Comparison of ENCODE assay signal across 1 cellular context in genomic region chr10:72243822-72244437, GRCh38.
TF ChIP-seq lines count a peak whose summit lies in the region.

No MANE protein-coding gene starts in this region.

TF ChIP-seq in K562, 482 proteins besides CTCF, POLR2A, EP300 and RAD21 (continued from another document and continues in another):
- TF ChIP-seq STAT6 (CRISPR knock-in tag; IDR thresholded peaks at IDR 0.05) (no peak), ZNF41 (CRISPR knock-in tag; conservative IDR thresholded peaks at IDR 0.05) (no peak), XRCC4 (IDR thresholded peaks at IDR 0.05; ENCODE audit: extremely low read depth, insufficient read depth, insufficient read length) (no peak), TCF7L2 (IDR thresholded peaks at IDR 0.05; ENCODE audit: low read depth, low read length) (no peak), C11orf30 (IDR thresholded peaks at IDR 0.05; ENCODE audit: low read depth) (0 out of 2 replicates have a peak, but pooled peaks have one; percentile 3), DPF2 (IDR thresholded peaks at IDR 0.05) (no peak; the same call in 1 of the 2 replicates), ZFP1 (CRISPR knock-in tag; IDR thresholded peaks at IDR 0.05) (no peak), ZFPM2 (CRISPR knock-in tag; IDR thresholded peaks at IDR 0.05) (no peak), ZKSCAN1 (IDR thresholded peaks at IDR 0.05; ENCODE audit: low read depth, low read length) (no peak), CREB1 (IDR thresholded peaks at IDR 0.05) (no peak), CREB1 (CRISPR knock-in tag; IDR thresholded peaks at IDR 0.05) (no peak), NFIX (CRISPR knock-in tag; IDR thresholded peaks at IDR 0.05; ENCODE audit: low read depth) (0 out of 2 replicates have a peak, but pooled peaks have one; percentile 35), ESRRA (IDR thresholded peaks at IDR 0.05; ENCODE audit: borderline replicate concordance, low read depth) (no peak), MECOM (CRISPR knock-in tag; IDR thresholded peaks at IDR 0.05) (no peak), MTA1 (IDR thresholded peaks at IDR 0.05; ENCODE audit: borderline replicate concordance) (no peak), XRCC3 (IDR thresholded peaks at IDR 0.05) (no peak), TEAD2 (tag; IDR thresholded peaks at IDR 0.05) (no peak), ZEB2 (IDR thresholded peaks at IDR 0.05) (0 out of 2 replicates have a peak, but pooled peaks have one; percentile 10), PURB (CRISPR knock-in tag; IDR thresholded peaks at IDR 0.05; ENCODE audit: low read depth) (no peak), TFAM (CRISPR knock-in tag; conservative IDR thresholded peaks at IDR 0.05) (no peak), ZNF165 (CRISPR knock-in tag; IDR thresholded peaks at IDR 0.05; ENCODE audit: borderline replicate concordance) (no peak), RFX1 (IDR thresholded peaks at IDR 0.05) (no peak), ZNF764 (CRISPR knock-in tag; IDR thresholded peaks at IDR 0.05; ENCODE audit: low read depth) (no peak), HDAC2 (IDR thresholded peaks at IDR 0.05) (peak; percentile 76), ASH1L (IDR thresholded peaks at IDR 0.05; ENCODE audit: borderline replicate concordance, low read depth, partially characterized antibody) (no peak), ZNF347 (CRISPR knock-in tag; IDR thresholded peaks at IDR 0.05; ENCODE audit: low read depth) (no peak), ZNF140 (CRISPR knock-in tag; IDR thresholded peaks at IDR 0.05) (no peak), PPARD (CRISPR knock-in tag; IDR thresholded peaks at IDR 0.05) (no peak), HES1 (IDR thresholded peaks at IDR 0.05; ENCODE audit: low read depth) (peak; percentile 60; the same call in 1 of the 2 replicates), ATF7 (IDR thresholded peaks at IDR 0.05) (peak; percentile 25; the same call in 1 of the 2 replicates), E2F8 (IDR thresholded peaks at IDR 0.05; ENCODE audit: low read depth, partially characterized antibody) (no peak), ZNF354B (CRISPR knock-in tag; IDR thresholded peaks at IDR 0.05) (no peak), HDAC8 (tag; IDR thresholded peaks at IDR 0.05) (no peak), SMAD4 (CRISPR knock-in tag; conservative IDR thresholded peaks at IDR 0.05) (peak; percentile 31; the same call in 1 of the 2 replicates), PHF20 (IDR thresholded peaks at IDR 0.05; ENCODE audit: partially characterized antibody) (no peak), NCOR1 (IDR thresholded peaks at IDR 0.05) (peak; percentile 43; the same call in 1 of the 2 replicates), TCF15 (CRISPR knock-in tag; IDR thresholded peaks at IDR 0.05) (no peak), ZNF398 (CRISPR knock-in tag; IDR thresholded peaks at IDR 0.05) (no peak), ZNF23 (CRISPR knock-in tag; IDR thresholded peaks at IDR 0.05) (no peak), POLR2B (IDR thresholded peaks at IDR 0.05; ENCODE audit: low read depth, partially characterized antibody) (no peak), TEAD4 (IDR thresholded peaks at IDR 0.05; ENCODE audit: low read length) (peak; percentile 30; the same call in 1 of the 2 replicates), TEAD4 (CRISPR knock-in tag; IDR thresholded peaks at IDR 0.05; ENCODE audit: borderline replicate concordance) (no peak), ZNF592 (IDR thresholded peaks at IDR 0.05) (no peak), ETV1 (tag; conservative IDR thresholded peaks at IDR 0.05; ENCODE audit: low read depth) (no peak), FOXM1 (IDR thresholded peaks at IDR 0.05; ENCODE audit: low read depth) (no peak), FOXM1 (CRISPR knock-in tag; IDR thresholded peaks at IDR 0.05; ENCODE audit: low read depth) (no peak), CHCHD3 (CRISPR knock-in tag; IDR thresholded peaks at IDR 0.05) (no peak), DLX4 (CRISPR knock-in tag; IDR thresholded peaks at IDR 0.05) (no peak), ARID3A (IDR thresholded peaks at IDR 0.05; ENCODE audit: borderline replicate concordance, low read depth, low read length) (no peak), NFXL1 (CRISPR knock-in tag; IDR thresholded peaks at IDR 0.05) (no peak), FOXK2 (conservative IDR thresholded peaks at IDR 0.05 in 1 of 2, IDR thresholded peaks at IDR 0.05 in 1 of 2; ENCODE audit: low read depth in 2 of 2) (peak; percentile 31 to 48; a peak in 2 of 4 replicates), YBX1 (IDR thresholded peaks at IDR 0.05) (no peak), MXI1 (IDR thresholded peaks at IDR 0.05; ENCODE audit: low read depth, low read length) (no peak), ZSCAN32 (CRISPR knock-in tag; IDR thresholded peaks at IDR 0.05) (no peak), PRDM10 (IDR thresholded peaks at IDR 0.05; ENCODE audit: partially characterized antibody) (no peak)
